In the genomic region with DNA sequence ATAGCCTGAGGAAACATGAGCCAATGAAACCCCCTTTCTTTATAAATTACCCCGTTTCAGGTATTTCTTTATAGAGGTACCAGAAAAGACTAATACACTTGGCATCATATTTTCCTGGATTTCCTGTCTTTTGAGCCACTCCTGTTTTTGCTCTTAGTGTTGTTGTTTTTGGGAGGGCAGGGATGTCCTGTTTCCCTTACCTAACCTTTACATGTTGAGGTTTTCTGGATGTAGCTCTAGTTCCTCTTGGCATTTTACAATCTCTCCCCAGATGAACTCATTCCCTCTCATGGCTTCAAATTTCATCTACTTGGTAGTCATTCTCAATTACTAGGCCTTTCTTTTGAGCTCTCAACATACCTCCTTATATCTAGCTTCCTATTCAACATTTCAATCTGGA, we compare ENCODE assay signal across 25 cellular contexts.
A peak's percentile ranks its signal among the peaks of the same experiment; 100 is the strongest.
DNase-seq lines count a peak whose midpoint lies in the region; ATAC-seq, FAIRE-seq and TF ChIP-seq lines count a peak whose summit lies in the region.
"Had no signal": no experiment of that assay in that cellular context is flagged by ENCODE, and none has a peak within 500 bp of the region (broad histone marks: within the 10 kb centered on the region; RNA-seq: fewer than 3 reads in every experiment).

No MANE protein-coding gene starts in this region.

- 88% methylated on average over 1 of the region's 1 CpG for WGBS in HepG2 (ENCODE audit: low lambda C conversion rate)

- no peak for FAIRE-seq in HepG2 (lab: Jason Lieb, UNC)
- FAIRE-seq: A549, D721Med, GM12891, GM18507, H1 had no signal

- TF ChIP-seq POLR2A in HepG2 (IDR thresholded peaks at IDR 0.05; ENCODE audit: insufficient read depth in 1 of 2, low read depth in 2 of 2, low read length in 2 of 2), result no peak

- H3K27me3 ChIP-seq in HepG2 (ENCODE audit: control insufficient read depth in 1 of 2, insufficient read depth in 2 of 2, low read length in 2 of 2), result no peaks in the 10 kb centered on the region
- H3K27me3 ChIP-seq: BE2C; BLaER1 treated with 17β-estradiol and CSF1 and Interleukin-3, amounts not matched to agents 10 nM and 100 nM had no signal

- in situ Hi-C loops in KBM-7 (cut with MboI; ENCODE audit: low pct_unique_long_range_greater_than_20kb, low sequenced_read_pairs) (no loop called here), HepG2 (cut with HindIII; ENCODE audit: extremely low pct_ligation_motif_present, low pct_unique_long_range_greater_than_20kb) (no loop called here)

- H3K4me1 ChIP-seq in HepG2 (ENCODE audit: insufficient read depth, low read length), result no peaks in the 10 kb centered on the region
- H3K4me1 ChIP-seq: A549, BE2C had no signal

- H3K27ac ChIP-seq in HepG2 (ENCODE audit: extremely low read length, insufficient read depth, low read length), result no peak overlapping the region
- H3K27ac ChIP-seq: A549; BLaER1 treated with 17β-estradiol and CSF1 and Interleukin-3, amounts not matched to agents 10 nM and 100 nM had no signal

- BruUV-seq in HepG2 (replicated peaks; lab: Mats Ljungman, UMichigan), result no TSS peak

- no peaks in the 10 kb centered on the region for H3K27me3 Mint-ChIP-seq in central memory CD8-positive, alpha-beta T cell
- peaks cover 8% of the 10 kb centered on the region for H3K27me3 Mint-ChIP-seq in endothelial cell (ENCODE audit: unreplicated experiment)
- H3K27me3 Mint-ChIP-seq: CD4-positive, alpha-beta T cell; CD8-positive, alpha-beta memory T cell had no signal

- H3K4me3 ChIP-seq in HepG2 (replicated peaks in 1 of 3; ENCODE audit: insufficient read depth in 1 of 3, low read depth in 2 of 3, low read length in 3 of 3), result no peak overlapping the region
- H3K4me3 ChIP-seq: A549; BLaER1 treated with 17β-estradiol and CSF1 and Interleukin-3, amounts not matched to agents 10 nM and 100 nM had no signal

- TF ChIP-seq EP300 in HepG2 (IDR thresholded peaks at IDR 0.05; ENCODE audit: low read depth in 2 of 2, low read length in 2 of 2) (no peak), HepG2 (CRISPR knock-in tag; IDR thresholded peaks at IDR 0.05; ENCODE audit: borderline replicate concordance) (no peak)

- peaks cover 13% of the 10 kb centered on the region for H3K4me1 Mint-ChIP-seq in central memory CD8-positive, alpha-beta T cell
- H3K4me1 Mint-ChIP-seq in endothelial cell (ENCODE audit: unreplicated experiment), result peaks cover 22% of the 10 kb centered on the region
- H3K4me1 Mint-ChIP-seq in stimulated activated effector memory CD8-positive, alpha-beta T cell treated with anti-CD3 and anti-CD28 coated beads, Interleukin-12 subunit alpha, Interleukin-12 subunit beta, amount 100 ng/mL, for 72 hours, result peaks cover 7% of the 10 kb centered on the region
- H3K4me1 Mint-ChIP-seq: CD14-positive monocyte had no signal

- POLR2A ChIA-PET in HepG2 (lab: Yijun Ruan, JAX), result no interaction called here

- CTCF ChIA-PET in HepG2 (lab: Yijun Ruan, JAX; ENCODE audit: low intra/inter-chr PET ratio, low total read pairs), result no interaction called here

- H4K20me1 ChIP-seq in HepG2 (ENCODE audit: insufficient read depth, low read length), result no peaks in the 10 kb centered on the region
- H4K20me1 ChIP-seq: BLaER1 treated with 17β-estradiol and CSF1 and Interleukin-3, amounts not matched to agents 10 nM and 100 nM had no signal

- no peaks in the 10 kb centered on the region for H3K9me3 ChIP-seq in HepG2 (ENCODE audit: low read length)
- H3K9me3 ChIP-seq: A549, BE2C had no signal

- H3K79me2 ChIP-seq in HepG2 (ENCODE audit: insufficient read depth, low read length), result no peaks in the 10 kb centered on the region

- no peak overlapping the region for H2AFZ ChIP-seq in HepG2 (ENCODE audit: low read length)

- DNase-seq in KBM-7 (peak; percentile 12), endothelial cell (ENCODE audit: low spot score) (no peak), HepG2 (ENCODE audit: low spot score) (no peak), Right ventricle myocardium inferior (ENCODE audit: missing footprints) (no peak)
- DNase-seq in central memory CD8-positive, alpha-beta T cell (ENCODE audit: low spot score in 2 of 2), result no peak
- DNase-seq in stimulated activated effector memory CD8-positive, alpha-beta T cell treated with anti-CD3 and anti-CD28 coated beads, Interleukin-12 subunit alpha, Interleukin-12 subunit beta, amount 100 ng/mL, for 72 hours (ENCODE audit: low spot score in 2 of 2), result no peak
- DNase-seq: 8988T; ACHN; AML-193; BE2C; CD4-positive, alpha-beta T cell; CD8-positive, alpha-beta memory T cell; DMS53; DMS79 treated with DMSO at 0.1 percent for 48 hours; GF-D8; H7; HCEC 1CT had no signal

- peaks cover 11% of the 10 kb centered on the region for H3K36me3 Mint-ChIP-seq in central memory CD8-positive, alpha-beta T cell (ENCODE audit: insufficient read depth)
- peaks cover 17% of the 10 kb centered on the region for H3K36me3 Mint-ChIP-seq in endothelial cell (ENCODE audit: low read depth, unreplicated experiment)
- H3K36me3 Mint-ChIP-seq in stimulated activated effector memory CD8-positive, alpha-beta T cell treated with anti-CD3 and anti-CD28 coated beads, Interleukin-12 subunit alpha, Interleukin-12 subunit beta, amount 100 ng/mL, for 72 hours, result peaks cover 27% of the 10 kb centered on the region

- H3K9ac ChIP-seq in HepG2 (ENCODE audit: insufficient read depth, low read depth, low read length), result no peak overlapping the region
- H3K9ac ChIP-seq: BLaER1 treated with 17β-estradiol and CSF1 and Interleukin-3, amounts not matched to agents 10 nM and 100 nM had no signal

- peaks cover 6% of the 10 kb centered on the region for H3K9me3 Mint-ChIP-seq in central memory CD8-positive, alpha-beta T cell
- H3K9me3 Mint-ChIP-seq in endothelial cell (ENCODE audit: unreplicated experiment), result no peaks in the 10 kb centered on the region
- H3K9me3 Mint-ChIP-seq in stimulated activated effector memory CD8-positive, alpha-beta T cell treated with anti-CD3 and anti-CD28 coated beads, Interleukin-12 subunit alpha, Interleukin-12 subunit beta, amount 100 ng/mL, for 72 hours, result no peaks in the 10 kb centered on the region
- H3K9me3 Mint-ChIP-seq: CD4-positive, alpha-beta T cell; CD8-positive, alpha-beta memory T cell had no signal

- TF ChIP-seq RAD21 in HepG2 (CRISPR knock-in tag; IDR thresholded peaks at IDR 0.05), result no peak

- TF ChIP-seq CTCF in endothelial cell (IDR thresholded peaks at IDR 0.05; ENCODE audit: unreplicated experiment), result no peak
- TF ChIP-seq CTCF in HepG2 (CRISPR knock-in tag; IDR thresholded peaks at IDR 0.05), result no peak

- no peak overlapping the region for H3K4me3 Mint-ChIP-seq in central memory CD8-positive, alpha-beta T cell
- H3K4me3 Mint-ChIP-seq in endothelial cell (ENCODE audit: unreplicated experiment), result no peak overlapping the region
- no peak overlapping the region for H3K4me3 Mint-ChIP-seq in stimulated activated effector memory CD8-positive, alpha-beta T cell treated with anti-CD3 and anti-CD28 coated beads, Interleukin-12 subunit alpha, Interleukin-12 subunit beta, amount 100 ng/mL, for 72 hours
- H3K4me3 Mint-ChIP-seq: CD14-positive monocyte; CD4-positive, alpha-beta T cell; CD8-positive, alpha-beta memory T cell had no signal

- H3K36me3 ChIP-seq in HepG2 (replicated peaks in 1 of 2; ENCODE audit: control insufficient read depth in 1 of 2, insufficient read depth in 2 of 2, low read length in 2 of 2), result 0 out of 5 replicates have a peak, but pooled peaks cover 0 to 4% of the 10 kb centered on the region in 2 experiments

- no peak for ATAC-seq in central memory CD8-positive, alpha-beta T cell (replicated peaks; ENCODE audit: extremely low read depth, poor library complexity, severe bottlenecking)
- no peak for ATAC-seq in stimulated activated effector memory CD8-positive, alpha-beta T cell treated with anti-CD3 and anti-CD28 coated beads, Interleukin-12 subunit alpha, Interleukin-12 subunit beta, amount 100 ng/mL, for 72 hours
- ATAC-seq in HepG2 (no peak), Right ventricle myocardium inferior (no peak), GM18861 (IDR thresholded peaks at IDR 0.05; ENCODE audit: unreplicated experiment) (no peak)
- ATAC-seq: A549 had no signal

- intact Hi-C loops in HepG2 (cut with micrococcal nuclease; ENCODE audit: unreplicated experiment) (no loop called here), Right ventricle myocardium inferior (cut with DNase I) (no loop called here)

- H3K4me2 ChIP-seq in HepG2 (ENCODE audit: low read depth, low read length), result no peak overlapping the region
- H3K4me2 ChIP-seq: A549 had no signal

- H3K27ac Mint-ChIP-seq in central memory CD8-positive, alpha-beta T cell (ENCODE audit: low read depth), result peak overlapping the region; percentile 49
- peak overlapping the region; percentile 85 for H3K27ac Mint-ChIP-seq in endothelial cell (ENCODE audit: unreplicated experiment)
- H3K27ac Mint-ChIP-seq in stimulated activated effector memory CD8-positive, alpha-beta T cell treated with anti-CD3 and anti-CD28 coated beads, Interleukin-12 subunit alpha, Interleukin-12 subunit beta, amount 100 ng/mL, for 72 hours, result peak overlapping the region; percentile 3
- H3K27ac Mint-ChIP-seq: CD14-positive monocyte; CD4-positive, alpha-beta T cell had no signal

Comparison
In these comparisons a context has a peak if more than half of its experiments do, and no peak if none do; other contexts are left out.
1. H3K27ac Mint-ChIP-seq: peak in every context shown above with its lines; median percentile 85 in endothelial cell; 49 in central memory CD8-positive, alpha-beta T cell; 3 in stimulated activated effector memory CD8-positive, alpha-beta T cell treated with anti-CD3 and anti-CD28 coated beads, Interleukin-12 subunit alpha, Interleukin-12 subunit beta, amount 100 ng/mL, for 72 hours.